18 cellular contexts compared by ENCODE assay signal in the genomic region with DNA sequence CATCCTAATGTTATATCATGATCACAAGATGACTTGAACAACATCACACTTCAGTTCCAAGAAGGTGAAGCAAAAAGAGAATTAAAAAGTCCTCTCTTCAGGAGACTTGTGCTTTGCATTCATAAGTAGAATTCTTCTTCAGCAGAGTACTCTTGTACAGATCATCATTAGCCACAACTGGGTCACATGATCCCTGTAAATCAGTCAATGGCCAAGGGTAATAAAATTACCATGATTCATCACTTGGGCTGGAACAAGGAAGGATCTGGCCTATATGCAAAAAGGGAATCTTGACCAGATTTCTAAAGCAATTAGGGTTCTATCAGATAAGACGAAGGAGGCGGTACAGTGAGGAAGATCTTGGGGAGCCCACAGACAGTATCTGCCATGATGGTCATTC.
DNase-seq lines count a peak whose midpoint lies in the region; ATAC-seq and TF ChIP-seq lines count a peak whose summit lies in the region.
"Had no signal": no experiment of that assay in that cellular context is flagged by ENCODE, and none has a peak within 500 bp of the region (broad histone marks: within the 10 kb centered on the region; RNA-seq: fewer than 3 reads in every experiment).

No MANE protein-coding gene starts in this region.

- H3K4me1 ChIP-seq in gastroesophageal sphincter: peaks cover 0 to 6% (median 4%) of the 10 kb centered on the region in 3 donors

- H3K4me3 ChIP-seq in gastroesophageal sphincter: no peak overlapping the region

- no peaks in the 10 kb centered on the region for H3K27me3 ChIP-seq in gastroesophageal sphincter

- H3K4me3 Mint-ChIP-seq in activated T-helper 1 cell treated with anti-CD3 and anti-CD28 coated beads, Interleukin-12 subunit alpha, Interleukin-12 subunit beta, Interleukin-2, Interleukin-4 antibody, amounts not matched to agents 30 ng/mL and 10 ng/mL and 1 ng/mL, durations not matched to agents 14 hours and 24 hours and 36 hours: no peak overlapping the region
- H3K4me3 Mint-ChIP-seq: activated naive CD8-positive, alpha-beta T cell; memory B cell; neural crest cell had no signal

- H3K9me3 ChIP-seq in gastroesophageal sphincter: no peaks in the 10 kb centered on the region

- peak; percentile 74 for DNase-seq in DMS153 treated with DMSO at 0.1 percent for 48 hours (lab: John Stamatoyannopoulos, UW; ENCODE audit: unreplicated experiment)
- peak; percentile 32 for DNase-seq in NCI-H1105 (lab: John Stamatoyannopoulos, UW)
- DNase-seq in SHP77 treated with DMSO at 0.1 percent for 48 hours (lab: John Stamatoyannopoulos, UW): peak; percentile 11
- peak; percentile 84 for DNase-seq in kidney tubule cell (ENCODE audit: low spot score)
- DNase-seq in activated T-helper 1 cell treated with anti-CD3 and anti-CD28 coated beads, Interleukin-12 subunit alpha, Interleukin-12 subunit beta, Interleukin-2, Interleukin-4 antibody, amounts not matched to agents 30 ng/mL and 10 ng/mL and 1 ng/mL, durations not matched to agents 14 hours and 24 hours and 36 hours (ENCODE audit: low spot score): no peak
- DNase-seq in substantia nigra (lab: John Stamatoyannopoulos, UW): no peak
- DNase-seq: activated CD4-positive, alpha-beta T cell treated with anti-CD3 and anti-CD28 coated beads, Interleukin-2, amount 50 U/mL, for 4 hours; activated T-cell treated with anti-CD3 and anti-CD28 coated beads, Interleukin-2, amount 50 U/mL, for 1 hour; Calu3; central memory CD4-positive, alpha-beta T cell; effector memory CD4-positive, alpha-beta T cell had no signal

- no peak for TF ChIP-seq CTCF in gastroesophageal sphincter (IDR thresholded peaks at IDR 0.05)

- H3K27me3 Mint-ChIP-seq in activated T-helper 1 cell treated with anti-CD3 and anti-CD28 coated beads, Interleukin-12 subunit alpha, Interleukin-12 subunit beta, Interleukin-2, Interleukin-4 antibody, amounts not matched to agents 30 ng/mL and 10 ng/mL and 1 ng/mL, durations not matched to agents 14 hours and 24 hours and 36 hours (ENCODE audit: insufficient read depth): no peaks in the 10 kb centered on the region
- H3K27me3 Mint-ChIP-seq: activated naive CD8-positive, alpha-beta T cell; memory B cell had no signal

- no peak for TF ChIP-seq POLR2A in gastroesophageal sphincter (IDR thresholded peaks at IDR 0.05)

- 87 to 90% methylated on average over 2 of the region's 2 CpGs for WGBS in gastroesophageal sphincter (ENCODE audit: low coverage in 1 of 2), 2 donors

- H3K36me3 ChIP-seq in gastroesophageal sphincter: no peaks in the 10 kb centered on the region

- TF ChIP-seq EP300 in gastroesophageal sphincter (IDR thresholded peaks at IDR 0.05): no peak

- intact Hi-C loops in activated T-helper 1 cell treated with anti-CD3 and anti-CD28 coated beads, Interleukin-12 subunit alpha, Interleukin-12 subunit beta, Interleukin-2, Interleukin-4 antibody, amounts not matched to agents 30 ng/mL and 10 ng/mL and 1 ng/mL, durations not matched to agents 14 hours and 24 hours and 36 hours (cut with micrococcal nuclease): no loop called here

- no peaks in the 10 kb centered on the region for H3K9me3 Mint-ChIP-seq in activated T-helper 1 cell treated with anti-CD3 and anti-CD28 coated beads, Interleukin-12 subunit alpha, Interleukin-12 subunit beta, Interleukin-2, Interleukin-4 antibody, amounts not matched to agents 30 ng/mL and 10 ng/mL and 1 ng/mL, durations not matched to agents 14 hours and 24 hours and 36 hours

- no peak for ATAC-seq in GM21423 (IDR thresholded peaks at IDR 0.05; ENCODE audit: unreplicated experiment)
- no peak for ATAC-seq in gastroesophageal sphincter

- no peaks in the 10 kb centered on the region for H3K4me1 Mint-ChIP-seq in activated T-helper 1 cell treated with anti-CD3 and anti-CD28 coated beads, Interleukin-12 subunit alpha, Interleukin-12 subunit beta, Interleukin-2, Interleukin-4 antibody, amounts not matched to agents 30 ng/mL and 10 ng/mL and 1 ng/mL, durations not matched to agents 14 hours and 24 hours and 36 hours (ENCODE audit: low read depth)
- H3K4me1 Mint-ChIP-seq: memory B cell had no signal

- no peak overlapping the region for H3K27ac Mint-ChIP-seq in activated T-helper 1 cell treated with anti-CD3 and anti-CD28 coated beads, Interleukin-12 subunit alpha, Interleukin-12 subunit beta, Interleukin-2, Interleukin-4 antibody, amounts not matched to agents 30 ng/mL and 10 ng/mL and 1 ng/mL, durations not matched to agents 14 hours and 24 hours and 36 hours
- H3K27ac Mint-ChIP-seq: activated naive CD8-positive, alpha-beta T cell; memory B cell had no signal

- H3K27ac ChIP-seq in substantia nigra (ENCODE audit: low read depth, low read length, poor library complexity, severe bottlenecking) (no peak overlapping the region), gastroesophageal sphincter (no peak overlapping the region)
- H3K27ac ChIP-seq: HL-60, KMS-11 had no signal

- no peaks in the 10 kb centered on the region for H3K36me3 Mint-ChIP-seq in activated T-helper 1 cell treated with anti-CD3 and anti-CD28 coated beads, Interleukin-12 subunit alpha, Interleukin-12 subunit beta, Interleukin-2, Interleukin-4 antibody, amounts not matched to agents 30 ng/mL and 10 ng/mL and 1 ng/mL, durations not matched to agents 14 hours and 24 hours and 36 hours (ENCODE audit: low read depth)
- H3K36me3 Mint-ChIP-seq: activated naive CD8-positive, alpha-beta T cell; memory B cell had no signal

Comparison
In these comparisons a context has a peak if more than half of its experiments do, and no peak if none do; other contexts are left out.
1. DNase-seq: peak in DMS153 treated with DMSO at 0.1 percent for 48 hours (single experiment), NCI-H1105 (single experiment), SHP77 treated with DMSO at 0.1 percent for 48 hours (single experiment) and kidney tubule cell (single experiment); none in activated T-helper 1 cell treated with anti-CD3 and anti-CD28 coated beads, Interleukin-12 subunit alpha, Interleukin-12 subunit beta, Interleukin-2, Interleukin-4 antibody, amounts not matched to agents 30 ng/mL and 10 ng/mL and 1 ng/mL, durations not matched to agents 14 hours and 24 hours and 36 hours (single experiment) and substantia nigra (0 of 49).